Comparison of ENCODE assay signal across 8 cellular contexts in genomic region chr11:17598700-17599459, GRCh38. TPM values are rescaled to one million over a fixed set of nuclear protein-coding genes. Genes with fewer than 3 reads are reported as not detected.
DNase-seq lines count a peak whose midpoint lies in the region; ATAC-seq and TF ChIP-seq lines count a peak whose summit lies in the region.

No MANE protein-coding gene starts in this region.

- 37 to 77% methylated on average over 8 to 17 of the region's 17 CpGs for WGBS in endodermal cell (ENCODE audit: insufficient coverage in 1 of 2, insufficient read length in 1 of 2), 2 experiments

- TF ChIP-seq CTCF in BE2C (IDR thresholded peaks at IDR 0.05; ENCODE audit: low read depth, low read length) (peak; percentile 85), endodermal cell (conservative IDR thresholded peaks at IDR 0.05) (peak; percentile 95), mesothelial cell of epicardium (IDR thresholded peaks at IDR 0.05; ENCODE audit: unreplicated experiment) (peak; percentile 97)

- H3K4me1 ChIP-seq in BE2C (no peaks in the 10 kb centered on the region), endodermal cell (ENCODE audit: control insufficient read depth, insufficient read depth, low read length) (no peaks in the 10 kb centered on the region)

- H3K36me3 Mint-ChIP-seq in activated CD8-positive, alpha-beta T cell treated with anti-CD3 and anti-CD28 coated beads, Interleukin-2, amount 10 ng/mL, durations not matched to agents 7 days and 5 days (ENCODE audit: low read depth): no peaks in the 10 kb centered on the region
- H3K36me3 Mint-ChIP-seq in endodermal cell (ENCODE audit: low read depth) (no peaks in the 10 kb centered on the region), mesothelial cell of epicardium (no peaks in the 10 kb centered on the region)

- peaks cover 5% of the 10 kb centered on the region for H3K27me3 Mint-ChIP-seq in activated CD8-positive, alpha-beta T cell treated with anti-CD3 and anti-CD28 coated beads, Interleukin-2, amount 10 ng/mL, durations not matched to agents 7 days and 5 days (ENCODE audit: low read depth)
- H3K27me3 Mint-ChIP-seq in endodermal cell (ENCODE audit: insufficient read depth): peaks cover 63% of the 10 kb centered on the region
- peaks cover 63% of the 10 kb centered on the region for H3K27me3 Mint-ChIP-seq in mesothelial cell of epicardium (ENCODE audit: low read depth)

- no peaks in the 10 kb centered on the region for H3K27me3 ChIP-seq in BE2C
- H3K27me3 ChIP-seq in endodermal cell (ENCODE audit: control insufficient read depth, insufficient read depth, low read length, poor library complexity, severe bottlenecking): peaks cover 27% of the 10 kb centered on the region

- DNase-seq in BE2C: peak; percentile 73
- peak; percentile 32 for DNase-seq in NCI-H460 (ENCODE audit: extremely low read depth, low read depth)
- peak; percentile 82 for DNase-seq in activated CD8-positive, alpha-beta T cell treated with anti-CD3 and anti-CD28 coated beads, Interleukin-2, amount 10 ng/mL, durations not matched to agents 7 days and 5 days
- peak; percentile 94 for DNase-seq in endodermal cell
- DNase-seq in mesothelial cell of epicardium (ENCODE audit: low spot score in 2 of 2, unreplicated experiment in 2 of 2): peak; percentile 63 to 89
- DNase-seq in stimulated activated CD8-positive, alpha-beta memory T cell treated with anti-CD3 and anti-CD28 coated beads, Interleukin-2, amount 100 ng/mL, for 1 hour (ENCODE audit: low read depth in 2 of 2): peak; percentile 28 to 41

- peak; percentile 86 for ATAC-seq in GM18909 (IDR thresholded peaks at IDR 0.05; ENCODE audit: poor library complexity, unreplicated experiment)
- peak; percentile 94 for ATAC-seq in HG03159 (IDR thresholded peaks at IDR 0.05; ENCODE audit: unreplicated experiment)
- ATAC-seq in activated CD8-positive, alpha-beta T cell treated with anti-CD3 and anti-CD28 coated beads, Interleukin-2, amount 10 ng/mL, durations not matched to agents 7 days and 5 days: peak; percentile 91

- no peak overlapping the region for H3K27ac ChIP-seq in endodermal cell (ENCODE audit: low read depth, low read length)

- no peak overlapping the region for H3K4me3 ChIP-seq in BE2C (ENCODE audit: low read depth, low read length)
- H3K4me3 ChIP-seq in endodermal cell (ENCODE audit: low read length): no peak overlapping the region

- no peaks in the 10 kb centered on the region for H3K4me1 Mint-ChIP-seq in activated CD8-positive, alpha-beta T cell treated with anti-CD3 and anti-CD28 coated beads, Interleukin-2, amount 10 ng/mL, durations not matched to agents 7 days and 5 days (ENCODE audit: low read depth)
- H3K4me1 Mint-ChIP-seq in endodermal cell (peaks cover 11% of the 10 kb centered on the region), mesothelial cell of epicardium (no peaks in the 10 kb centered on the region)

- POLR2A ChIA-PET in activated CD8-positive, alpha-beta T cell treated with anti-CD3 and anti-CD28 coated beads, Interleukin-2, amount 10 ng/mL, durations not matched to agents 7 days and 5 days (lab: Charles Lee): no interaction called here

- H3K9ac ChIP-seq in endodermal cell (ENCODE audit: extremely low read depth, low read length, poor library complexity, severe bottlenecking): no peak overlapping the region

- H3K36me3 ChIP-seq in BE2C: no peaks in the 10 kb centered on the region
- no peaks in the 10 kb centered on the region for H3K36me3 ChIP-seq in endodermal cell (ENCODE audit: control insufficient read depth, insufficient read depth, low read length)

- no peaks in the 10 kb centered on the region for H3K9me3 ChIP-seq in BE2C
- H3K9me3 ChIP-seq in endodermal cell (ENCODE audit: control insufficient read depth, low read length): no peaks in the 10 kb centered on the region

- H3K9me3 Mint-ChIP-seq in activated CD8-positive, alpha-beta T cell treated with anti-CD3 and anti-CD28 coated beads, Interleukin-2, amount 10 ng/mL, durations not matched to agents 7 days and 5 days (ENCODE audit: insufficient read depth): no peaks in the 10 kb centered on the region
- H3K9me3 Mint-ChIP-seq in endodermal cell: peaks cover 8% of the 10 kb centered on the region
- H3K9me3 Mint-ChIP-seq in mesothelial cell of epicardium: no peaks in the 10 kb centered on the region

- no peak overlapping the region for H3K4me3 Mint-ChIP-seq in activated CD8-positive, alpha-beta T cell treated with anti-CD3 and anti-CD28 coated beads, Interleukin-2, amount 10 ng/mL, durations not matched to agents 7 days and 5 days
- H3K4me3 Mint-ChIP-seq in endodermal cell (no peak overlapping the region), mesothelial cell of epicardium (no peak overlapping the region)

- CTCF ChIA-PET in activated CD8-positive, alpha-beta T cell treated with anti-CD3 and anti-CD28 coated beads, Interleukin-2, amount 10 ng/mL, durations not matched to agents 7 days and 5 days (lab: Charles Lee): interaction anchor here (0.7 to 2.3 kb wide), 16 partner anchors 23 to 387 kb away, joined by 3 to 23 read pairs (median 4); no protein-coding TSS in a partner anchor

- no peak overlapping the region for H3K27ac Mint-ChIP-seq in activated CD8-positive, alpha-beta T cell treated with anti-CD3 and anti-CD28 coated beads, Interleukin-2, amount 10 ng/mL, durations not matched to agents 7 days and 5 days
- no peak overlapping the region for H3K27ac Mint-ChIP-seq in endodermal cell
- H3K27ac Mint-ChIP-seq in mesothelial cell of epicardium: no peak overlapping the region

RNA-seq across cellular contexts. Expression of gene OTOG, which starts 51.8 kb away (rescaled TPM):
- polyA plus RNA-seq in BE2C (2012; ENCODE audit: insufficient read depth, insufficient read length, low read depth): not detected
- total RNA-seq in NCI-H460 (2014; rRNA removed; shearing (Covaris generic)): 0.06 TPM in 1 of 2 replicates, not detected in the other
- 0.05 and 0.24 TPM in 2 replicates for polyA plus RNA-seq in NCI-H460 (2014; cell fraction: nucleus; rRNA removed)
- not detected for total RNA-seq in activated CD8-positive, alpha-beta T cell treated with anti-CD3 and anti-CD28 coated beads, Interleukin-2, amount 10 ng/mL, durations not matched to agents 7 days and 5 days
- total RNA-seq in endodermal cell: under 1 TPM; 0.33 to 0.55 TPM
- polyA plus RNA-seq in endodermal cell (2013, experiment 1 of 2): 0.39 TPM
- 0.50 TPM for polyA plus RNA-seq in endodermal cell (2013, experiment 2 of 2)
- total RNA-seq in mesothelial cell of epicardium: 1.2 to 2.8 TPM (median 1.8 TPM) in 3 replicates

RNA-seq across cellular contexts. Expression of gene USH1C, which starts 54.7 kb away (rescaled TPM):
- not detected for polyA plus RNA-seq in BE2C (2012; ENCODE audit: insufficient read depth, insufficient read length, low read depth)
- total RNA-seq in NCI-H460 (2014; rRNA removed; shearing (Covaris generic)): 24.6 and 35.4 TPM in 2 replicates
- polyA plus RNA-seq in NCI-H460 (2014; cell fraction: nucleus; rRNA removed): 78.5 and 121 TPM in 2 replicates
- total RNA-seq in activated CD8-positive, alpha-beta T cell treated with anti-CD3 and anti-CD28 coated beads, Interleukin-2, amount 10 ng/mL, durations not matched to agents 7 days and 5 days: not detected
- 1 to 10 TPM; 1.5 to 2.8 TPM for total RNA-seq in endodermal cell
- 1.00 TPM for polyA plus RNA-seq in endodermal cell (2013, experiment 1 of 2)
- 0.99 TPM for polyA plus RNA-seq in endodermal cell (2013, experiment 2 of 2)
- 0.29 to 0.88 TPM (median 0.54 TPM) in 3 replicates for total RNA-seq in mesothelial cell of epicardium

Comparison
In these comparisons a context has a peak if more than half of its experiments do, and no peak if none do; other contexts are left out.
1. DNase-seq: peak in every context shown above with its lines; median percentile 94 in endodermal cell; 82 in activated CD8-positive, alpha-beta T cell treated with anti-CD3 and anti-CD28 coated beads, Interleukin-2, amount 10 ng/mL, durations not matched to agents 7 days and 5 days; 76 in mesothelial cell of epicardium; 73 in BE2C; 34 in stimulated activated CD8-positive, alpha-beta memory T cell treated with anti-CD3 and anti-CD28 coated beads, Interleukin-2, amount 100 ng/mL, for 1 hour; 32 in NCI-H460.